ENCODE assay signal across 6 cellular contexts in the genomic region with DNA sequence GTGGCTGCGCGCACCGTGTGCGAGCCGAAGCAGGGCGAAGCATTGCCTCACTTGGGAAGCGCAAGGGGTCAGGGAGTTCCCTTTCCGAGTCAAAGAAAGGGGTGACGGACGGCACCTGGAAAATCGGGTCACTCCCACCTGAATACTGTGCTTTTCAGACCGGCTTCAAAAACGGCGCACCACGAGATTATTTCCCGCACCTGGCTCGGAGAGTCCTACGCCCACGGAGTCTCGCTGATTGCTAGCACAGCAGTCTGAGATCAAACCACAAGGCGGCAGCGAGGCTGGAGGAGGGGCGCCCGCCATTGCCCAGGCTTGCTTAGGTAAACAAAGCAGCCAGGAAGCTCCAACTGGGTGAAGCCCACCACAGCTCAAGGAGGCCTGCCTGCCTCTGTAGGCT. TPM values are rescaled to one million over a fixed set of nuclear protein-coding genes. Genes with fewer than 3 reads are reported as not detected.
"Had no signal": no experiment of that assay in that cellular context is flagged by ENCODE, and none has a peak within 500 bp of the region (broad histone marks: within the 10 kb centered on the region; RNA-seq: fewer than 3 reads in every experiment).

No MANE protein-coding gene starts in this region.

RNA-seq across cellular contexts. Expression of a gene that starts 39.0 kb away (rescaled TPM):
- total RNA-seq: activated naive CD4-positive, alpha-beta T cell treated with anti-CD3 and anti-CD28 coated beads for 36 hours; body of pancreas; kidney; left colon; sciatic nerve; subcutaneous adipose tissue had no signal
